ENCODE assay signal across 13 cellular contexts in genomic region chr2:55102056-55102812, GRCh38. TPM values are rescaled to one million over a fixed set of nuclear protein-coding genes. Genes with fewer than 3 reads are reported as not detected.
DNase-seq lines count a peak whose midpoint lies in the region; ATAC-seq and TF ChIP-seq lines count a peak whose summit lies in the region.
"Had no signal": no experiment of that assay in that cellular context is flagged by ENCODE, and none has a peak within 500 bp of the region (broad histone marks: within the 10 kb centered on the region; RNA-seq: fewer than 3 reads in every experiment).

No MANE protein-coding gene starts in this region.

- no peaks in the 10 kb centered on the region for H3K36me3 Mint-ChIP-seq in natural killer cell treated with Interleukin-12 subunit alpha and Interleukin-12 subunit beta and Interleukin-15 and Interleukin-18, amount 100 ng/mL, for 72 hours
- H3K36me3 Mint-ChIP-seq: IgD-negative memory B cell had no signal

- intact Hi-C loops in uterus (cut with DNase I; ENCODE audit: low total_unique reads): no loop called here

- H3K4me1 Mint-ChIP-seq in natural killer cell treated with Interleukin-12 subunit alpha and Interleukin-12 subunit beta and Interleukin-15 and Interleukin-18, amount 100 ng/mL, for 72 hours (ENCODE audit: low read depth in 2 of 2): peaks cover 8 to 11% of the 10 kb centered on the region in 2 donors

- no peaks in the 10 kb centered on the region for H3K27me3 Mint-ChIP-seq in natural killer cell treated with Interleukin-12 subunit alpha and Interleukin-12 subunit beta and Interleukin-15 and Interleukin-18, amount 100 ng/mL, for 72 hours
- H3K27me3 Mint-ChIP-seq: IgD-negative memory B cell had no signal

- TF ChIP-seq POLR2A in uterus (IDR thresholded peaks at IDR 0.05): no peak

- H3K36me3 ChIP-seq in uterus: no peaks in the 10 kb centered on the region
- H3K36me3 ChIP-seq: colonic mucosa had no signal

- H3K9me3 Mint-ChIP-seq in natural killer cell treated with Interleukin-12 subunit alpha and Interleukin-12 subunit beta and Interleukin-15 and Interleukin-18, amount 100 ng/mL, for 72 hours: no peaks in the 10 kb centered on the region
- H3K9me3 Mint-ChIP-seq: IgD-negative memory B cell had no signal

- peak overlapping the region; percentile 78 to 88 for H3K27ac ChIP-seq in uterus
- H3K27ac ChIP-seq: colonic mucosa, parathyroid adenoma had no signal

- no peak for ATAC-seq in GM19463 (IDR thresholded peaks at IDR 0.05; ENCODE audit: unreplicated experiment)
- ATAC-seq in natural killer cell treated with Interleukin-12 subunit alpha and Interleukin-12 subunit beta and Interleukin-15 and Interleukin-18, amount 100 ng/mL, for 72 hours: no peak

- no peak overlapping the region for H3K27ac Mint-ChIP-seq in natural killer cell treated with Interleukin-12 subunit alpha and Interleukin-12 subunit beta and Interleukin-15 and Interleukin-18, amount 100 ng/mL, for 72 hours
- H3K27ac Mint-ChIP-seq: IgD-negative memory B cell had no signal

- peak; percentile 14 for DNase-seq in NCI-H82 (lab: John Stamatoyannopoulos, UW)
- no peak for DNase-seq in NCI-H82 treated with DMSO at 0.1 percent for 48 hours (lab: John Stamatoyannopoulos, UW; ENCODE audit: unreplicated experiment)
- peak; percentile 86 for DNase-seq in astrocyte of the spinal cord (ENCODE audit: low read depth, low spot score)
- DNase-seq in kidney glomerular epithelial cell (lab: John Stamatoyannopoulos, UW): peak; percentile 25
- no peak for DNase-seq in uterus
- DNase-seq in SKM-1 treated with dmso at 0.1 percent for 144 hours (lab: John Stamatoyannopoulos, UW; ENCODE audit: unreplicated experiment): no peak
- no peak for DNase-seq in natural killer cell treated with Interleukin-12 subunit alpha and Interleukin-12 subunit beta and Interleukin-15 and Interleukin-18, amount 100 ng/mL, for 72 hours (ENCODE audit: low spot score)
- DNase-seq: 8988T, colonic mucosa, NCI-H510A treated with DMSO at 0.1 percent for 48 hours had no signal

- TF ChIP-seq CTCF in astrocyte of the spinal cord (IDR thresholded peaks at IDR 0.05; ENCODE audit: low read depth, low read length): no peak
- no peak for TF ChIP-seq CTCF in uterus (IDR thresholded peaks at IDR 0.05)

- H3K4me3 ChIP-seq in astrocyte of the spinal cord (ENCODE audit: low read depth, low read length) (no peak overlapping the region), uterus (no peak overlapping the region)
- H3K4me3 ChIP-seq: colonic mucosa had no signal

- H3K4me1 ChIP-seq in uterus: peaks cover 0 to 14% of the 10 kb centered on the region in 2 donors

- in situ Hi-C loops in astrocyte of the spinal cord (cut with HindIII; ENCODE audit: low sequenced_read_pairs): no loop called here

- H3K4me3 Mint-ChIP-seq in natural killer cell treated with Interleukin-12 subunit alpha and Interleukin-12 subunit beta and Interleukin-15 and Interleukin-18, amount 100 ng/mL, for 72 hours: no peak overlapping the region
- H3K4me3 Mint-ChIP-seq: IgD-negative memory B cell had no signal

- no peaks in the 10 kb centered on the region for H3K27me3 ChIP-seq in uterus
- H3K27me3 ChIP-seq: colonic mucosa had no signal

- no peaks in the 10 kb centered on the region for H3K9me3 ChIP-seq in uterus
- H3K9me3 ChIP-seq: colonic mucosa had no signal

RNA-seq across cellular contexts. Expression of gene RTN4, which starts 52.0 kb away (rescaled TPM):
- total RNA-seq in uterus: 100 to 1,000 TPM; 119 to 205 (median 154) TPM
- total RNA-seq in natural killer cell treated with Interleukin-12 subunit alpha and Interleukin-12 subunit beta and Interleukin-15 and Interleukin-18, amount 100 ng/mL, for 72 hours: 100 to 1,000 TPM; 126 to 161 TPM

Comparison
In these comparisons a context has a peak if more than half of its experiments do, and no peak if none do; other contexts are left out.
1. DNase-seq: peak in NCI-H82 (single experiment), astrocyte of the spinal cord (single experiment) and kidney glomerular epithelial cell (single experiment); none in NCI-H82 treated with DMSO at 0.1 percent for 48 hours (single experiment), uterus (0 of 2), SKM-1 treated with dmso at 0.1 percent for 144 hours (single experiment) and natural killer cell treated with Interleukin-12 subunit alpha and Interleukin-12 subunit beta and Interleukin-15 and Interleukin-18, amount 100 ng/mL, for 72 hours (single experiment).